ENCODE assay signal across 1 cellular context in genomic region chr18:62877448-62878221, GRCh38.
TF ChIP-seq lines count a peak whose summit lies in the region.

No MANE protein-coding gene starts in this region.

TF ChIP-seq in IMR-90, 13 proteins besides CTCF, POLR2A, EP300 and RAD21 (continued from another document):
- no peak for TF ChIP-seq ELK1 (IDR thresholded peaks at IDR 0.05; ENCODE audit: borderline replicate concordance, low read depth, low read length)
- no peak for TF ChIP-seq BHLHE40 (IDR thresholded peaks at IDR 0.05; ENCODE audit: low read depth, low read length)
- no peak for TF ChIP-seq RFX5 (IDR thresholded peaks at IDR 0.05; ENCODE audit: low read depth, low read length)
- TF ChIP-seq RCOR1 (IDR thresholded peaks at IDR 0.05; ENCODE audit: insufficient replicate concordance, low read length) = no peak
